ENCODE assay signal across 8 cellular contexts in genomic region chr6:149319413-149319812, GRCh38. TPM values are rescaled to one million over a fixed set of nuclear protein-coding genes. Genes with fewer than 3 reads are reported as not detected.
DNase-seq lines count a peak whose midpoint lies in the region; ATAC-seq and TF ChIP-seq lines count a peak whose summit lies in the region.

No MANE protein-coding gene starts in this region.

- H3K79me2 ChIP-seq in KMS-11 (ENCODE audit: insufficient read depth, low read depth) = peaks cover 58% of the 10 kb centered on the region; the same call in 1 of the 2 replicates

- intact Hi-C loops in dendritic cell treated with granulocyte-macrophage colony-stimulating factor and Interleukin-4, amounts not matched to agents 40 ng/mL and 50 ng/mL, for 4 days (cut with micrococcal nuclease) = loop anchor here (5.0 kb wide), 2 partner anchors 47 to 62 kb away; no protein-coding TSS in a partner anchor

- H4K20me1 ChIP-seq in KMS-11 (ENCODE audit: insufficient read depth) = 0 out of 2 replicates have a peak, but pooled peaks cover 3% of the 10 kb centered on the region

- H3K36me3 Mint-ChIP-seq in dendritic cell treated with granulocyte-macrophage colony-stimulating factor and Interleukin-4, amounts not matched to agents 40 ng/mL and 50 ng/mL, for 4 days (ENCODE audit: low read depth) = peaks cover 11% of the 10 kb centered on the region
- H3K36me3 Mint-ChIP-seq in natural killer cell treated with Interleukin-12 subunit alpha and Interleukin-12 subunit beta and Interleukin-15 and Interleukin-18, amount 100 ng/mL, for 72 hours = peaks cover 13% of the 10 kb centered on the region

- H3K27ac Mint-ChIP-seq in dendritic cell treated with granulocyte-macrophage colony-stimulating factor and Interleukin-4, amounts not matched to agents 40 ng/mL and 50 ng/mL, for 4 days = peak overlapping the region; percentile 89
- H3K27ac Mint-ChIP-seq in natural killer cell treated with Interleukin-12 subunit alpha and Interleukin-12 subunit beta and Interleukin-15 and Interleukin-18, amount 100 ng/mL, for 72 hours = peak overlapping the region; percentile 92 to 96

- H3K4me3 Mint-ChIP-seq in dendritic cell treated with granulocyte-macrophage colony-stimulating factor and Interleukin-4, amounts not matched to agents 40 ng/mL and 50 ng/mL, for 4 days = peak overlapping the region; percentile 86
- peak overlapping the region; percentile 90 for H3K4me3 Mint-ChIP-seq in natural killer cell treated with Interleukin-12 subunit alpha and Interleukin-12 subunit beta and Interleukin-15 and Interleukin-18, amount 100 ng/mL, for 72 hours

- no peak for DNase-seq in AG10803 (ENCODE audit: low read depth)
- DNase-seq in natural killer cell treated with Interleukin-12 subunit alpha and Interleukin-12 subunit beta and Interleukin-15 and Interleukin-18, amount 100 ng/mL, for 72 hours (ENCODE audit: low spot score) = no peak
- no peak for DNase-seq in hypothalamus (lab: John Stamatoyannopoulos, UW)

- H3K4me1 ChIP-seq in KMS-11 (ENCODE audit: low read depth, poor library complexity, severe bottlenecking) = peaks cover 38% of the 10 kb centered on the region

- H3K27me3 Mint-ChIP-seq in dendritic cell treated with granulocyte-macrophage colony-stimulating factor and Interleukin-4, amounts not matched to agents 40 ng/mL and 50 ng/mL, for 4 days = no peaks in the 10 kb centered on the region
- H3K27me3 Mint-ChIP-seq in natural killer cell treated with Interleukin-12 subunit alpha and Interleukin-12 subunit beta and Interleukin-15 and Interleukin-18, amount 100 ng/mL, for 72 hours = peaks cover 0 to 1% of the 10 kb centered on the region in 2 donors

- H3K4me1 Mint-ChIP-seq in dendritic cell treated with granulocyte-macrophage colony-stimulating factor and Interleukin-4, amounts not matched to agents 40 ng/mL and 50 ng/mL, for 4 days (ENCODE audit: low read depth) = peaks cover 28% of the 10 kb centered on the region
- peaks cover 33 to 52% of the 10 kb centered on the region in 2 donors for H3K4me1 Mint-ChIP-seq in natural killer cell treated with Interleukin-12 subunit alpha and Interleukin-12 subunit beta and Interleukin-15 and Interleukin-18, amount 100 ng/mL, for 72 hours (ENCODE audit: low read depth in 2 of 2)

- peak overlapping the region; percentile 47; the same call in 1 of the 2 replicates for H3K4me2 ChIP-seq in KMS-11

- no peaks in the 10 kb centered on the region for H3K9me3 Mint-ChIP-seq in dendritic cell treated with granulocyte-macrophage colony-stimulating factor and Interleukin-4, amounts not matched to agents 40 ng/mL and 50 ng/mL, for 4 days
- H3K9me3 Mint-ChIP-seq in natural killer cell treated with Interleukin-12 subunit alpha and Interleukin-12 subunit beta and Interleukin-15 and Interleukin-18, amount 100 ng/mL, for 72 hours = no peaks in the 10 kb centered on the region

- H3K27me3 ChIP-seq in KMS-11 (ENCODE audit: insufficient read depth, low read depth) = no peaks in the 10 kb centered on the region

- H3K9ac ChIP-seq in KMS-11 = no peak overlapping the region

- H3K36me3 ChIP-seq in KMS-11 (ENCODE audit: insufficient read depth) = no peaks in the 10 kb centered on the region

- H2AFZ ChIP-seq in KMS-11 (ENCODE audit: low read depth) = no peak overlapping the region

- TF ChIP-seq CTCF in AG10803 (conservative IDR thresholded peaks at IDR 0.05; ENCODE audit: low read length) (no peak), KMS-11 (conservative IDR thresholded peaks at IDR 0.05; ENCODE audit: low read depth, low read length) (no peak)

- ATAC-seq in natural killer cell treated with Interleukin-12 subunit alpha and Interleukin-12 subunit beta and Interleukin-15 and Interleukin-18, amount 100 ng/mL, for 72 hours = no peak
- ATAC-seq in HG02852 (IDR thresholded peaks at IDR 0.05; ENCODE audit: unreplicated experiment) (no peak), HG03342 (IDR thresholded peaks at IDR 0.05; ENCODE audit: unreplicated experiment) (no peak), GM18873 (IDR thresholded peaks at IDR 0.05; ENCODE audit: low FRiP score, unreplicated experiment) (no peak)

- H3K4me3 ChIP-seq in AG10803 (ENCODE audit: low read length) = peak overlapping the region; percentile 84
- no peak overlapping the region for H3K4me3 ChIP-seq in KMS-11 (IDR thresholded peaks at IDR 0.05; ENCODE audit: insufficient read depth, low read depth, low read length)

- H3K27ac ChIP-seq in KMS-11 = no peak overlapping the region

RNA-seq across cellular contexts. Expression of gene TAB2, which starts 1.9 kb away (rescaled TPM):
- total RNA-seq in natural killer cell treated with Interleukin-12 subunit alpha and Interleukin-12 subunit beta and Interleukin-15 and Interleukin-18, amount 100 ng/mL, for 72 hours = 100 to 1,000 TPM; 101 TPM
